In genomic region chr22:19820880-19821522, GRCh38 we compare ENCODE assay signal across 1 cellular context.
TF ChIP-seq lines count a peak whose summit lies in the region.

No MANE protein-coding gene starts in this region.

TF ChIP-seq in K562, 482 proteins besides CTCF, POLR2A, EP300 and RAD21 (continued from another document):
- TF ChIP-seq RREB1 (CRISPR knock-in tag; IDR thresholded peaks at IDR 0.05) (0 out of 2 replicates have a peak, but pooled peaks have one; percentile 48), ZNF253 (CRISPR knock-in tag; conservative IDR thresholded peaks at IDR 0.05) (no peak), ZNF408 (CRISPR knock-in tag; IDR thresholded peaks at IDR 0.05; ENCODE audit: low read depth) (0 out of 2 replicates have a peak, but pooled peaks have one; percentile 33), SMARCA4 (IDR thresholded peaks at IDR 0.05) (no peak), ZBTB7A (IDR thresholded peaks at IDR 0.05; ENCODE audit: borderline replicate concordance, control insufficient read depth, low read depth, low read length) (0 out of 2 replicates have a peak, but pooled peaks have one; percentile 17), HNRNPLL (IDR thresholded peaks at IDR 0.05; ENCODE audit: low read depth, low read length, poor library complexity, severe bottlenecking) (peak; percentile 13), CHD1 (IDR thresholded peaks at IDR 0.05; ENCODE audit: low read length) (peak; percentile 53), STAT5B (CRISPR knock-in tag; IDR thresholded peaks at IDR 0.05) (no peak), RB1 (IDR thresholded peaks at IDR 0.05; ENCODE audit: low read depth) (no peak; the same call in 1 of the 2 replicates), FOXP1 (CRISPR knock-in tag; IDR thresholded peaks at IDR 0.05) (no peak), SRSF1 (IDR thresholded peaks at IDR 0.05; ENCODE audit: low read depth, low read length) (no peak), RAD51 (IDR thresholded peaks at IDR 0.05; ENCODE audit: borderline replicate concordance, low read depth) (no peak), ZNF23 (CRISPR knock-in tag; IDR thresholded peaks at IDR 0.05) (no peak), LCOR (CRISPR knock-in tag; IDR thresholded peaks at IDR 0.05) (no peak), KLF1 (tag; IDR thresholded peaks at IDR 0.05) (0 out of 2 replicates have a peak, but pooled peaks have one; percentile 13), HMGN3 (IDR thresholded peaks at IDR 0.05; ENCODE audit: borderline replicate concordance, extremely low read depth, insufficient read length, low read depth, low read length) (peak; percentile 73), ATF7 (IDR thresholded peaks at IDR 0.05) (no peak), MAX (CRISPR knock-in tag; IDR thresholded peaks at IDR 0.05) (no peak), IFI16 (CRISPR knock-in tag; IDR thresholded peaks at IDR 0.05) (no peak), RBBP5 (IDR thresholded peaks at IDR 0.05; ENCODE audit: borderline replicate concordance, insufficient read depth, low read length, poor library complexity, severe bottlenecking) (peak; percentile 13), TFAP4 (CRISPR knock-in tag; IDR thresholded peaks at IDR 0.05; ENCODE audit: borderline replicate concordance) (no peak), ZMIZ1 (IDR thresholded peaks at IDR 0.05; ENCODE audit: low read depth in 2 of 2, low read length in 2 of 2) (no peak), ZNF561 (CRISPR knock-in tag; conservative IDR thresholded peaks at IDR 0.05) (no peak), YY1 (IDR thresholded peaks at IDR 0.05; ENCODE audit: borderline replicate concordance in 1 of 3, control insufficient read depth in 1 of 3, extremely low read depth in 1 of 3, insufficient read depth in 3 of 3, insufficient read length in 1 of 3, insufficient replicate concordance in 2 of 3, low read depth in 1 of 3, low read length in 2 of 3) (peak in 1 of 3 experiments; percentile 6), HDAC2 (IDR thresholded peaks at IDR 0.05) (no peak), NONO (IDR thresholded peaks at IDR 0.05; ENCODE audit: low read depth in 2 of 2, low read length in 1 of 2) (no peak)
